Comparison of ENCODE assay signal across 1 cellular context in genomic region chr4:19379318-19379717, GRCh38.
TF ChIP-seq lines count a peak whose summit lies in the region.

No MANE protein-coding gene starts in this region.

TF ChIP-seq in IMR-90, 13 proteins besides CTCF, POLR2A, EP300 and RAD21 (continued from another document):
- TF ChIP-seq USF2 (IDR thresholded peaks at IDR 0.05; ENCODE audit: low read depth, low read length), result no peak
